Comparison of ENCODE assay signal across 7 cellular contexts in the genomic region with DNA sequence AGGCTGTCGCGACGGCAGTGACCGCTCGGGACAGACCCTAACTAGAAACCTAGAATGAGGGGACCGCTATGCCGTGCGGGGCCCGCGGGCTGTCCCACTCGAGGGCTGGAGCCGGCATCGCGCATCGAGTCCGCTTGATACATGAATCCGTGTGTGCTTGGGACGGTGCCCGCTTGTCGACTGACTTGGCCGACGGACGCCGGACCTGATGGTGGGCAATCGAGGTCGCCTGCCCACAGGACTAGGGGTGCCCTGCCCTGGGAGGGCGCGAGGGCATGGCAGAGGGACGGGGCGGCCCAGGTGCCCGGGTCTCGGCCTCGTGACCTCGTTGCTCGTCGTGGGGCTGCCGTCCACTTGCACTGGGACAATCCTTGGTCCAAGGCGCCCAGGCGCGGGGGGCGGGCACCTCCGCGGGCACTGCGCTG. TPM values are rescaled to one million over a fixed set of nuclear protein-coding genes. Genes with fewer than 3 reads are reported as not detected.
DNase-seq lines count a peak whose midpoint lies in the region; ATAC-seq, FAIRE-seq and TF ChIP-seq lines count a peak whose summit lies in the region.

No MANE protein-coding gene starts in this region.

- peak overlapping the region; percentile 99 for H3K9ac ChIP-seq in KMS-11

- H3K4me1 ChIP-seq in KMS-11 (ENCODE audit: low read depth, poor library complexity, severe bottlenecking) (peaks cover 25% of the 10 kb centered on the region), right cardiac atrium (ENCODE audit: control insufficient read depth, insufficient read depth, low read length) (peaks cover 10% of the 10 kb centered on the region), small intestine (ENCODE audit: control insufficient read depth in 2 of 2, insufficient read depth in 1 of 2, low read depth in 1 of 2, low read length in 1 of 2) (peaks cover 0 to 8% of the 10 kb centered on the region in 2 donors)

- no peak for TF ChIP-seq CTCF in KMS-11 (conservative IDR thresholded peaks at IDR 0.05; ENCODE audit: low read depth, low read length)

- H3K79me2 ChIP-seq in KMS-11 (ENCODE audit: insufficient read depth, low read depth): peaks cover 58% of the 10 kb centered on the region

- no peaks in the 10 kb centered on the region for H3K9me3 ChIP-seq in right cardiac atrium (ENCODE audit: control insufficient read depth, low read length)
- H3K9me3 ChIP-seq in small intestine (ENCODE audit: control insufficient read depth, low read depth): no peaks in the 10 kb centered on the region

- peaks cover 17% of the 10 kb centered on the region; the same call in 1 of the 2 replicates for H3K36me3 ChIP-seq in KMS-11 (ENCODE audit: insufficient read depth)
- peaks cover 8% of the 10 kb centered on the region in 2 donors for H3K36me3 ChIP-seq in small intestine (ENCODE audit: control insufficient read depth in 2 of 2, insufficient read depth in 2 of 2, low read length in 2 of 2)

- H3K27me3 ChIP-seq in KMS-11 (ENCODE audit: insufficient read depth, low read depth) (no peaks in the 10 kb centered on the region), right cardiac atrium (ENCODE audit: control insufficient read depth, insufficient read depth) (no peaks in the 10 kb centered on the region), small intestine (ENCODE audit: control insufficient read depth in 2 of 2, insufficient read depth in 2 of 2, low read length in 2 of 2) (no peaks in the 10 kb centered on the region)

- WGBS in right cardiac atrium: 7% methylated on average over 44 of the region's 44 CpGs
- 5 to 25% (median 19%) methylated on average over 29 to 44 of the region's 44 CpGs for WGBS in small intestine, 3 donors

- peak overlapping the region; percentile 96 for H3K4me2 ChIP-seq in KMS-11

- intact Hi-C loops in right cardiac atrium (cut with DNase I): loop anchor here in 1 of 4 donors (2.0 kb wide), 1 partner anchor 45 kb away; no protein-coding TSS in a partner anchor

- ATAC-seq in GM18907 (IDR thresholded peaks at IDR 0.05; ENCODE audit: unreplicated experiment): peak; percentile 2
- ATAC-seq in activated naive CD4-positive, alpha-beta T cell treated with anti-CD3 and anti-CD28 coated beads, Interleukin-2, amount 50 U/mL, for 72 hours: peak; percentile 1
- ATAC-seq in right cardiac atrium: peak in 1 of 2 donors; percentile 0

- H4K20me1 ChIP-seq in KMS-11 (ENCODE audit: insufficient read depth): peaks cover 25% of the 10 kb centered on the region

- FAIRE-seq in small intestine (lab: Jason Lieb, UNC): no peak

- H3K4me3 ChIP-seq in KMS-11 (IDR thresholded peaks at IDR 0.05; ENCODE audit: insufficient read depth, low read depth, low read length): peak overlapping the region; percentile 66
- peak overlapping the region; percentile 21 for H3K4me3 ChIP-seq in right cardiac atrium (ENCODE audit: low read length)
- H3K4me3 ChIP-seq in small intestine (ENCODE audit: low read depth in 1 of 2, low read length in 2 of 2): peak overlapping the region; percentile 26 to 55

- H3K9me3 Mint-ChIP-seq in activated naive CD4-positive, alpha-beta T cell treated with anti-CD3 and anti-CD28 coated beads, Interleukin-2, amount 50 U/mL, for 72 hours: no peaks in the 10 kb centered on the region

- peak overlapping the region; percentile 100 for H3K27ac ChIP-seq in KMS-11
- peak overlapping the region; percentile 88 for H3K27ac ChIP-seq in right cardiac atrium (ENCODE audit: low read length)
- H3K27ac ChIP-seq in small intestine (ENCODE audit: low read depth in 1 of 2, low read length in 1 of 2): peak overlapping the region; percentile 99 to 100

- peak overlapping the region; percentile 97 to 100 for H3K27ac Mint-ChIP-seq in activated naive CD4-positive, alpha-beta T cell treated with anti-CD3 and anti-CD28 coated beads, Interleukin-2, amount 50 U/mL, for 72 hours

- H3K36me3 Mint-ChIP-seq in activated naive CD4-positive, alpha-beta T cell treated with anti-CD3 and anti-CD28 coated beads, Interleukin-2, amount 50 U/mL, for 72 hours: peaks cover 36 to 43% of the 10 kb centered on the region in 2 donors

- no peak for DNase-seq in activated naive CD4-positive, alpha-beta T cell treated with anti-CD3 and anti-CD28 coated beads, Interleukin-2, amount 50 U/mL, for 72 hours (ENCODE audit: low spot score in 2 of 2)
- peak in 1 of 3 donors; percentile 91 for DNase-seq in right cardiac atrium
- DNase-seq in small intestine: no peak
- DNase-seq in AG20443 (ENCODE audit: low spot score): no peak
- DNase-seq in stimulated activated naive CD4-positive, alpha-beta T cell treated with Interleukin-2 at 50 U/mL for 16 hours (lab: John Stamatoyannopoulos, UW): no peak

- H2AFZ ChIP-seq in KMS-11 (ENCODE audit: low read depth): peak overlapping the region; percentile 70; the same call in 1 of the 2 replicates

RNA-seq across cellular contexts. Expression of gene PTMA, which starts 0.7 kb away (rescaled TPM):
- total RNA-seq in activated naive CD4-positive, alpha-beta T cell treated with anti-CD3 and anti-CD28 coated beads, Interleukin-2, amount 50 U/mL, for 72 hours: 1,000 to 10,000 TPM; 1,703 to 2,175 TPM
- total RNA-seq in right cardiac atrium: 100 to 1,000 TPM; 231 to 324 (median 314) TPM
- 480 TPM for polyA plus RNA-seq in right cardiac atrium
- polyA plus RNA-seq in small intestine: 1,000 to 10,000 TPM; 1,019 to 2,156 (median 1,110) TPM

Comparison
In these comparisons a context has a peak if more than half of its experiments do, and no peak if none do; other contexts are left out.
1. RNA of gene PTMA, which starts 0.7 kb away (total RNA-seq): 1,703 to 2,175 TPM in activated naive CD4-positive, alpha-beta T cell treated with anti-CD3 and anti-CD28 coated beads, Interleukin-2, amount 50 U/mL, for 72 hours; 231 to 324 TPM in right cardiac atrium; every median in the first group is over 4 times any median in the second.
2. Peak in every context shown above with its lines, with median percentiles within 50 percentile points of each other: H3K27ac ChIP-seq and H3K4me3 ChIP-seq.